22 cellular contexts compared by ENCODE assay signal in genomic region chr3:76954412-76954811, GRCh38.
"Had no signal": no experiment of that assay in that cellular context is flagged by ENCODE, and none has a peak within 500 bp of the region (broad histone marks: within the 10 kb centered on the region; RNA-seq: fewer than 3 reads in every experiment).

No MANE protein-coding gene starts in this region.

- H3K27me3 ChIP-seq: tibial nerve, upper lobe of left lung, uterus had no signal

- H3K27ac ChIP-seq: coronary artery, lower lobe of right lung, psoas muscle, thoracic aorta, tibial nerve, upper lobe of left lung, uterus had no signal

- ATAC-seq: effector memory CD8-positive, alpha-beta T cell; left ventricle myocardium superior; lower lobe of right lung; naive thymus-derived CD8-positive, alpha-beta T cell; psoas muscle; right cardiac atrium; stimulated activated naive B cell treated with anti-CD40 and anti-IgM and Interleukin-4, amounts not matched to agents 10 μg/mL and 1 μg/mL and 100 μg/mL, for 72 hours had no signal

- H3K4me3 Mint-ChIP-seq: effector memory CD8-positive, alpha-beta T cell; naive thymus-derived CD8-positive, alpha-beta T cell; stimulated activated naive B cell treated with anti-CD40 and anti-IgM and Interleukin-4, amounts not matched to agents 10 μg/mL and 1 μg/mL and 100 μg/mL, for 72 hours; stimulated activated naive CD8-positive, alpha-beta T cell treated with anti-CD3 and anti-CD28 coated beads, Interleukin-15, Interleukin-2, amounts not matched to agents 100 ng/mL and 50 ng/mL, for 24 hours had no signal

- DNase-seq: effector memory CD8-positive, alpha-beta T cell; erythroblast; hypothalamus; left ventricle myocardium superior; lower lobe of right lung; naive thymus-derived CD8-positive, alpha-beta T cell; occipital lobe; psoas muscle; right cardiac atrium; small intestine; stimulated activated CD4-positive, alpha-beta T cell treated with anti-CD3 and anti-CD28 coated beads, Interleukin-15, amount 100 ng/mL, for 24 hours; stimulated activated CD4-positive, alpha-beta T cell treated with anti-CD3 and anti-CD28 coated beads, Interleukin-2, amount 100 ng/mL, for 48 hours; stimulated activated naive B cell treated with anti-CD40 and anti-IgM and Interleukin-4, amounts not matched to agents 10 μg/mL and 1 μg/mL and 100 μg/mL, for 72 hours; upper lobe of left lung; uterus had no signal

- H3K27me3 Mint-ChIP-seq: effector memory CD8-positive, alpha-beta T cell; naive thymus-derived CD8-positive, alpha-beta T cell; stimulated activated naive B cell treated with anti-CD40 and anti-IgM and Interleukin-4, amounts not matched to agents 10 μg/mL and 1 μg/mL and 100 μg/mL, for 72 hours; stimulated activated naive CD8-positive, alpha-beta T cell treated with anti-CD3 and anti-CD28 coated beads, Interleukin-15, Interleukin-2, amounts not matched to agents 100 ng/mL and 50 ng/mL, for 24 hours had no signal

- H3K4me1 Mint-ChIP-seq: naive thymus-derived CD8-positive, alpha-beta T cell; stimulated activated naive B cell treated with anti-CD40 and anti-IgM and Interleukin-4, amounts not matched to agents 10 μg/mL and 1 μg/mL and 100 μg/mL, for 72 hours had no signal

- H3K9me3 Mint-ChIP-seq: stimulated activated naive B cell treated with anti-CD40 and anti-IgM and Interleukin-4, amounts not matched to agents 10 μg/mL and 1 μg/mL and 100 μg/mL, for 72 hours; stimulated activated naive CD8-positive, alpha-beta T cell treated with anti-CD3 and anti-CD28 coated beads, Interleukin-15, Interleukin-2, amounts not matched to agents 100 ng/mL and 50 ng/mL, for 24 hours had no signal

- H3K27ac Mint-ChIP-seq: effector memory CD8-positive, alpha-beta T cell; naive thymus-derived CD8-positive, alpha-beta T cell; stimulated activated naive B cell treated with anti-CD40 and anti-IgM and Interleukin-4, amounts not matched to agents 10 μg/mL and 1 μg/mL and 100 μg/mL, for 72 hours; stimulated activated naive CD8-positive, alpha-beta T cell treated with anti-CD3 and anti-CD28 coated beads, Interleukin-15, Interleukin-2, amounts not matched to agents 100 ng/mL and 50 ng/mL, for 24 hours had no signal

- H3K36me3 Mint-ChIP-seq: naive thymus-derived CD8-positive, alpha-beta T cell; stimulated activated naive B cell treated with anti-CD40 and anti-IgM and Interleukin-4, amounts not matched to agents 10 μg/mL and 1 μg/mL and 100 μg/mL, for 72 hours had no signal

- H3K4me3 ChIP-seq: coronary artery, lower lobe of right lung, psoas muscle, thoracic aorta, tibial nerve, upper lobe of left lung, uterus had no signal

- H3K4me1 ChIP-seq: lower lobe of right lung, psoas muscle, tibial nerve, upper lobe of left lung, uterus had no signal

- H3K36me3 ChIP-seq: lower lobe of right lung, thoracic aorta, tibial nerve, upper lobe of left lung, uterus had no signal

- FAIRE-seq: endometrium, frontal cortex, keratinocyte, small intestine had no signal

- H3K9me3 ChIP-seq: lower lobe of right lung, psoas muscle, thoracic aorta, tibial nerve, upper lobe of left lung, uterus had no signal
